ENCODE assay signal across 28 cellular contexts in genomic region chr1:179745131-179745611, GRCh38. TPM values are rescaled to one million over a fixed set of nuclear protein-coding genes. Genes with fewer than 3 reads are reported as not detected.
DNase-seq lines count a peak whose midpoint lies in the region; ATAC-seq, FAIRE-seq and TF ChIP-seq lines count a peak whose summit lies in the region.
"Had no signal": no experiment of that assay in that cellular context is flagged by ENCODE, and none has a peak within 500 bp of the region (broad histone marks: within the 10 kb centered on the region; RNA-seq: fewer than 3 reads in every experiment).

No MANE protein-coding gene starts in this region.

- H3K9me3 ChIP-seq in HepG2 (ENCODE audit: low read length) (no peaks in the 10 kb centered on the region), right lobe of liver (no peaks in the 10 kb centered on the region)
- H3K9me3 ChIP-seq: Caco-2 had no signal

- no peak overlapping the region for H3K18ac ChIP-seq in mesendoderm (ENCODE audit: low read length)

- in situ Hi-C loops in HepG2 (cut with HindIII; ENCODE audit: extremely low pct_ligation_motif_present, low pct_unique_long_range_greater_than_20kb), result no loop called here

- no TSS peak for BruUV-seq in HepG2 (replicated peaks; lab: Mats Ljungman, UMichigan)

- no peak overlapping the region for H4K5ac ChIP-seq in mesendoderm (ENCODE audit: low read length)

- DNase-seq in HepG2 (ENCODE audit: low spot score), result no peak
- DNase-seq in right lobe of liver, result no peak
- no peak for DNase-seq in endothelial cell (ENCODE audit: low spot score)
- peak; percentile 10 for DNase-seq in mesendoderm
- DNase-seq in type B pancreatic cell (ENCODE audit: extremely low spot score, unreplicated experiment), result no peak
- no peak for DNase-seq in NAMALWA (ENCODE audit: low spot score)
- no peak for DNase-seq in T-helper 2 cell treated with Interferon-gamma antibody and Interleukin-4, amounts not matched to agents 5 μg/mL and 100 μg/mL, for 36 hours (ENCODE audit: low spot score)
- DNase-seq in SKM-1 treated with dmso at 0.1 percent for 144 hours (lab: John Stamatoyannopoulos, UW; ENCODE audit: unreplicated experiment), result no peak
- DNase-seq: ACHN; Caco-2; CD4-positive, alpha-beta memory T cell; DMS 273 treated with DMSO at 0.1 percent for 48 hours; DND-41; IMR-90; NCI-H1105 treated with DMSO at 0.1 percent for 48 hours; NCI-H2081; NCI-H2171; NCI-H524 treated with DMSO at 0.1 percent for 48 hours; PC-3; Right ventricle myocardium superior had no signal

- H2BK120ac ChIP-seq in mesendoderm (ENCODE audit: low read depth, low read length), result no peak overlapping the region

- no peak for TF ChIP-seq EP300 in HepG2 (IDR thresholded peaks at IDR 0.05; ENCODE audit: low read depth in 2 of 2, low read length in 2 of 2)
- TF ChIP-seq EP300 in HepG2 (CRISPR knock-in tag; IDR thresholded peaks at IDR 0.05; ENCODE audit: borderline replicate concordance), result no peak

- H3K79me2 ChIP-seq in HepG2 (ENCODE audit: insufficient read depth, low read length) (no peaks in the 10 kb centered on the region), mesendoderm (ENCODE audit: control insufficient read depth, insufficient read depth, low read length) (no peaks in the 10 kb centered on the region)

- intact Hi-C loops in HepG2 (cut with micrococcal nuclease; ENCODE audit: unreplicated experiment), result no loop called here
- intact Hi-C loops in right lobe of liver (cut with DNase I), result no loop called here

- no peak overlapping the region for H2AK5ac ChIP-seq in mesendoderm (ENCODE audit: low read length)

- H3K4me1 ChIP-seq in HepG2 (ENCODE audit: insufficient read depth, low read length) (peaks cover 7% of the 10 kb centered on the region; the same call in 1 of the 2 replicates), right lobe of liver (peaks cover 0 to 15% (median 0%) of the 10 kb centered on the region in 4 donors), mesendoderm (ENCODE audit: control insufficient read depth, low read depth, low read length) (no peaks in the 10 kb centered on the region)
- H3K4me1 ChIP-seq: BLaER1 treated with 17β-estradiol and CSF1 and Interleukin-3, amounts not matched to agents 10 nM and 100 nM; Caco-2 had no signal

- H3K27ac Mint-ChIP-seq in endothelial cell (ENCODE audit: unreplicated experiment) (peak overlapping the region; percentile 31), type B pancreatic cell (no peak overlapping the region)
- H3K27ac Mint-ChIP-seq in T-helper 2 cell treated with Interferon-gamma antibody and Interleukin-4, amounts not matched to agents 5 μg/mL and 100 μg/mL, for 36 hours, result no peak overlapping the region

- no peak overlapping the region for H2BK15ac ChIP-seq in mesendoderm (replicated peaks; ENCODE audit: low read depth)

- CTCF ChIA-PET in HepG2 (lab: Yijun Ruan, JAX; ENCODE audit: low intra/inter-chr PET ratio, low total read pairs), result no interaction called here

- no peaks in the 10 kb centered on the region for H3K79me1 ChIP-seq in mesendoderm (ENCODE audit: low read length)

- H3K9me3 Mint-ChIP-seq in endothelial cell (ENCODE audit: unreplicated experiment) (no peaks in the 10 kb centered on the region), type B pancreatic cell (peaks cover 2% of the 10 kb centered on the region)
- H3K9me3 Mint-ChIP-seq in T-helper 2 cell treated with Interferon-gamma antibody and Interleukin-4, amounts not matched to agents 5 μg/mL and 100 μg/mL, for 36 hours, result no peaks in the 10 kb centered on the region

- H3K36me3 ChIP-seq in HepG2 (replicated peaks in 1 of 2; ENCODE audit: control insufficient read depth in 1 of 2, insufficient read depth in 2 of 2, low read length in 2 of 2) (no peaks in the 10 kb centered on the region), right lobe of liver (no peaks in the 10 kb centered on the region), mesendoderm (ENCODE audit: control insufficient read depth, insufficient read depth, low read length) (no peaks in the 10 kb centered on the region)
- H3K36me3 ChIP-seq: BLaER1 treated with 17β-estradiol and CSF1 and Interleukin-3, amounts not matched to agents 10 nM and 100 nM had no signal

- H3K56ac ChIP-seq in mesendoderm (ENCODE audit: low read length), result no peak overlapping the region

- TF ChIP-seq CTCF in HepG2 (CRISPR knock-in tag; IDR thresholded peaks at IDR 0.05) (no peak), right lobe of liver (IDR thresholded peaks at IDR 0.05) (no peak), endothelial cell (IDR thresholded peaks at IDR 0.05; ENCODE audit: unreplicated experiment) (no peak), type B pancreatic cell (conservative IDR thresholded peaks at IDR 0.05) (no peak)

- no peak overlapping the region for H3K23ac ChIP-seq in mesendoderm (ENCODE audit: low read length)

- H3K4me3 Mint-ChIP-seq in endothelial cell (ENCODE audit: unreplicated experiment), result no peak overlapping the region
- peak overlapping the region; percentile 44 for H3K4me3 Mint-ChIP-seq in type B pancreatic cell
- H3K4me3 Mint-ChIP-seq in T-helper 2 cell treated with Interferon-gamma antibody and Interleukin-4, amounts not matched to agents 5 μg/mL and 100 μg/mL, for 36 hours, result no peak overlapping the region

- POLR2A ChIA-PET in HepG2 (lab: Yijun Ruan, JAX), result no interaction called here

- no peak overlapping the region for H3K4ac ChIP-seq in mesendoderm (ENCODE audit: low read depth, low read length)

- no peak overlapping the region for H3K4me2 ChIP-seq in HepG2 (ENCODE audit: low read depth, low read length)
- no peak overlapping the region for H3K4me2 ChIP-seq in mesendoderm (ENCODE audit: low read length)
- H3K4me2 ChIP-seq: BLaER1 treated with 17β-estradiol and CSF1 and Interleukin-3, amounts not matched to agents 10 nM and 100 nM; KMS-11 had no signal

- WGBS in HepG2 (ENCODE audit: low lambda C conversion rate), result 0% methylated on average over 3 of the region's 8 CpGs
- 7% methylated on average over 2 of the region's 8 CpGs for WGBS in right lobe of liver (ENCODE audit: insufficient coverage, low coverage, low lambda C conversion rate, missing lambda C conversion rate)
- WGBS in mesendoderm (ENCODE audit: extremely low coverage, insufficient coverage, low lambda C conversion rate), result no CpG with 5 or more reads among the region's 8 CpGs

- H3K27me3 Mint-ChIP-seq in endothelial cell (ENCODE audit: unreplicated experiment), result peaks cover 19% of the 10 kb centered on the region
- peaks cover 80% of the 10 kb centered on the region for H3K27me3 Mint-ChIP-seq in type B pancreatic cell
- peaks cover 69% of the 10 kb centered on the region for H3K27me3 Mint-ChIP-seq in T-helper 2 cell treated with Interferon-gamma antibody and Interleukin-4, amounts not matched to agents 5 μg/mL and 100 μg/mL, for 36 hours (ENCODE audit: low read depth)

- H3K4me1 Mint-ChIP-seq in endothelial cell (ENCODE audit: unreplicated experiment), result peaks cover 2% of the 10 kb centered on the region
- peaks cover 14% of the 10 kb centered on the region for H3K4me1 Mint-ChIP-seq in type B pancreatic cell (ENCODE audit: unreplicated experiment)
- peaks cover 6% of the 10 kb centered on the region for H3K4me1 Mint-ChIP-seq in T-helper 2 cell treated with Interferon-gamma antibody and Interleukin-4, amounts not matched to agents 5 μg/mL and 100 μg/mL, for 36 hours (ENCODE audit: low read depth)

- H3K4me3 ChIP-seq in HepG2 (replicated peaks in 1 of 3; ENCODE audit: insufficient read depth in 1 of 3, low read depth in 2 of 3, low read length in 3 of 3) (no peak overlapping the region), right lobe of liver (no peak overlapping the region), mesendoderm (ENCODE audit: low read length) (no peak overlapping the region)
- H3K4me3 ChIP-seq: BLaER1 treated with 17β-estradiol and CSF1 and Interleukin-3, amounts not matched to agents 10 nM and 100 nM had no signal

- no peak for TF ChIP-seq POLR2A in HepG2 (IDR thresholded peaks at IDR 0.05; ENCODE audit: insufficient read depth in 1 of 2, low read depth in 2 of 2, low read length in 2 of 2)
- no peak for TF ChIP-seq POLR2A in right lobe of liver (IDR thresholded peaks at IDR 0.05)

- H2BK5ac ChIP-seq in mesendoderm (ENCODE audit: low read length), result no peak overlapping the region

- H4K8ac ChIP-seq in mesendoderm (ENCODE audit: low read depth, low read length), result no peak overlapping the region

- H2AFZ ChIP-seq in HepG2 (ENCODE audit: low read length), result no peak overlapping the region

- no peaks in the 10 kb centered on the region for H4K20me1 ChIP-seq in HepG2 (ENCODE audit: insufficient read depth, low read length)
- H4K20me1 ChIP-seq: BLaER1 treated with 17β-estradiol and CSF1 and Interleukin-3, amounts not matched to agents 10 nM and 100 nM had no signal

- peaks cover 4% of the 10 kb centered on the region for H3K36me3 Mint-ChIP-seq in endothelial cell (ENCODE audit: low read depth, unreplicated experiment)
- H3K36me3 Mint-ChIP-seq in type B pancreatic cell, result no peaks in the 10 kb centered on the region
- H3K36me3 Mint-ChIP-seq in T-helper 2 cell treated with Interferon-gamma antibody and Interleukin-4, amounts not matched to agents 5 μg/mL and 100 μg/mL, for 36 hours (ENCODE audit: low read depth), result no peaks in the 10 kb centered on the region
- H3K36me3 Mint-ChIP-seq: CD4-positive, alpha-beta memory T cell had no signal

- FAIRE-seq in HepG2 (lab: Jason Lieb, UNC), result no peak
- FAIRE-seq: GM12891, HTR-8/SVneo had no signal

- no peak for TF ChIP-seq RAD21 in HepG2 (CRISPR knock-in tag; IDR thresholded peaks at IDR 0.05)

- ATAC-seq in HepG2, result peak; percentile 58
- ATAC-seq in right lobe of liver, result no peak
- ATAC-seq: HCT116, PC-3 had no signal

- H3K27me3 ChIP-seq in HepG2 (ENCODE audit: control insufficient read depth in 1 of 2, insufficient read depth in 2 of 2, low read length in 2 of 2) (peaks cover 5 to 66% of the 10 kb centered on the region in 2 experiments), right lobe of liver (peaks cover 12 to 14% of the 10 kb centered on the region in 2 donors), mesendoderm (ENCODE audit: insufficient read depth, low read length, poor library complexity) (peaks cover 54% of the 10 kb centered on the region)
- H3K27me3 ChIP-seq: BLaER1 treated with 17β-estradiol and CSF1 and Interleukin-3, amounts not matched to agents 10 nM and 100 nM had no signal

- H3K27ac ChIP-seq in HepG2 (ENCODE audit: extremely low read length, insufficient read depth, low read length) (no peak overlapping the region), right lobe of liver (no peak overlapping the region), mesendoderm (ENCODE audit: low read depth, low read length) (no peak overlapping the region)
- H3K27ac ChIP-seq: 22Rv1; BLaER1 treated with 17β-estradiol and CSF1 and Interleukin-3, amounts not matched to agents 10 nM and 100 nM; KMS-11 had no signal

- no peak overlapping the region for H3K9ac ChIP-seq in HepG2 (ENCODE audit: insufficient read depth, low read depth, low read length)
- no peak overlapping the region for H3K9ac ChIP-seq in mesendoderm (ENCODE audit: low read length)
- H3K9ac ChIP-seq: BLaER1 treated with 17β-estradiol and CSF1 and Interleukin-3, amounts not matched to agents 10 nM and 100 nM; KMS-11 had no signal

RNA-seq across cellular contexts. Expression of gene FAM163A, which starts 2.1 kb away (rescaled TPM):
- not detected in 2 replicates for total RNA-seq in HepG2 (2016; rRNA removed; fragmentation: Illumina TruSeq; extraction: Trizol)
- total RNA-seq in HepG2 (2016; cell fraction: cytosol; rRNA removed; fragmentation: Illumina TruSeq; extraction: Trizol; ENCODE audit: low read depth), result not detected in 2 replicates
- total RNA-seq in HepG2 (2016; cell fraction: insoluble cytoplasmic fraction; rRNA removed; fragmentation: Illumina TruSeq; extraction: Trizol), result not detected in 2 replicates
- not detected in 2 replicates for total RNA-seq in HepG2 (2016; cell fraction: membrane; rRNA removed; fragmentation: Illumina TruSeq; extraction: Trizol)
- total RNA-seq in HepG2 (2016; cell fraction: nucleus; rRNA removed; fragmentation: Illumina TruSeq; extraction: Trizol), result not detected in 2 replicates
- not detected in 2 replicates for polyA plus RNA-seq in HepG2 (2011; rRNA removed)
- not detected in 2 replicates for polyA plus RNA-seq in HepG2 (2011; cell fraction: cytosol; rRNA removed)
- polyA plus RNA-seq in HepG2 (2011; cell fraction: nucleus; rRNA removed), result not detected in 2 replicates
- not detected in 2 replicates for polyA plus RNA-seq in HepG2 (2012)
- polyA plus RNA-seq in HepG2 (2016; cell fraction: cytosol; fragmentation: Illumina TruSeq; extraction: Trizol; ENCODE audit: low read depth), result not detected in 2 replicates
- polyA plus RNA-seq in HepG2 (2016; cell fraction: insoluble cytoplasmic fraction; fragmentation: Illumina TruSeq; extraction: Trizol; ENCODE audit: low read depth), result not detected in 2 replicates
- not detected in 2 replicates for polyA plus RNA-seq in HepG2 (2016; cell fraction: membrane; fragmentation: Illumina TruSeq; extraction: Trizol; ENCODE audit: low read depth)
- polyA plus RNA-seq in HepG2 (2016; cell fraction: nucleus; fragmentation: Illumina TruSeq; extraction: Trizol; ENCODE audit: insufficient read depth, low read depth), result not detected in 2 replicates
- polyA minus RNA-seq in HepG2 (2011; rRNA and poly(A)+ RNA removed; ENCODE audit: low replicate concordance), result not detected in 2 replicates
- not detected in 2 replicates for polyA minus RNA-seq in HepG2 (2011; cell fraction: cytosol; rRNA and poly(A)+ RNA removed)
- polyA minus RNA-seq in HepG2 (2011; cell fraction: nucleus; rRNA and poly(A)+ RNA removed), result not detected in 2 replicates
- total RNA-seq in right lobe of liver, result under 1 TPM in 3 of 6 experiments, not detected in 3; 0.07 to 0.12 (median 0.12) TPM
- not detected for total RNA-seq in endothelial cell (ENCODE audit: unreplicated experiment)
- 0.03 TPM for polyA plus RNA-seq in mesendoderm (2013, experiment 1 of 2)
- 0.04 TPM for polyA plus RNA-seq in mesendoderm (2013, experiment 2 of 2)
- 1.4 and 2.5 TPM in 2 replicates for total RNA-seq in type B pancreatic cell (ENCODE audit: low replicate concordance)
- total RNA-seq: Caco-2, G401, IMR-90, PC-3, RPMI7951 had no signal
- polyA plus RNA-seq: IMR-90 had no signal
